ENCODE assay signal across 1 cellular context in the genomic region with DNA sequence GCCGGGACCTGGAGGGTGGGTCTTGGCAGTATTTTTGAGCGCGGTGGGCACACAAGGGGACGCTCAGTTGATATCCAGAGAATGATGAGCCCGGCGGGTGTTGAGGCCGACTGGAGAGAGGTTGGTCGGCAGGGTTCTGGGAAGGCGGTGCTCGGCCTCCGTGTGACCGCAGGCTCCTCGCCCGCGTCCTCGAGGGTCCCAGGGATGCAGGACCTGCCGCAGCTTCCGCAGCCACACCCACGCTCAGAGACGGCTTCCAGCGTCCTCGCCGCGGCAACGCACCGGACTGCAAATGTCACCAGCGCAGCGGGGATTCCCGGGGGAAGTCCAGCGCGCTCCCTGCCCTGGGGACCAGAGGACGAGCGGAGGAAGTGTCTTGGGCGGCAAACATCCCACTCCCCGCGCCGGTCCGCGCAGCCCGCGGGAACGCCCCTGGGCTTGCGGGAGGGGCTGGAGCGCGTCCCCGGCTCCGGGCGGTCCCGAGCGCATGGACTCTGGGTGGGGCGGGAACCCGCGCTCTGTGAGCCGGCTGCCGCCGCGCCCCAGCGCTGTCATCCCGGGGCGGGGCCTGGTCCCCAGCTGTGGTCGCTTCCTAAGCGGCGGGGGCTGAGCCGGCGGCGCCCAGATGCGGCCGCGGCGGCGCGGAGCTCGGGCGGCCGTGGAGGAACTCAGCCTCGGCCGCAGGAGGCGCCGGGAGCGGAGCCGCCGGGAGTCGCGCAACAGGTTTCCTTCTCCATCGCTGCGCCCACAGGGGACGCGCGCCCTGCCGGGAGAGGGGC.
TF ChIP-seq lines count a peak whose summit lies in the region.

Gene STX11 (plus strand): TSS at position 624 of the 779 bp plus-strand sequence. CDS start 36,111 bp downstream, outside the sequence.

TF ChIP-seq in IMR-90, 13 proteins besides CTCF, POLR2A, EP300 and RAD21 (continued from another document):
- TF ChIP-seq, protein P1, sequence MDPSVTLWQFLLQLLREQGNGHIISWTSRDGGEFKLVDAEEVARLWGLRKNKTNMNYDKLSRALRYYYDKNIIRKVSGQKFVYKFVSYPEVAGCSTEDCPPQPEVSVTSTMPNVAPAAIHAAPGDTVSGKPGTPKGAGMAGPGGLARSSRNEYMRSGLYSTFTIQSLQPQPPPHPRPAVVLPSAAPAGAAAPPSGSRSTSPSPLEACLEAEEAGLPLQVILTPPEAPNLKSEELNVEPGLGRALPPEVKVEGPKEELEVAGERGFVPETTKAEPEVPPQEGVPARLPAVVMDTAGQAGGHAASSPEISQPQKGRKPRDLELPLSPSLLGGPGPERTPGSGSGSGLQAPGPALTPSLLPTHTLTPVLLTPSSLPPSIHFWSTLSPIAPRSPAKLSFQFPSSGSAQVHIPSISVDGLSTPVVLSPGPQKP (IDR thresholded peaks at IDR 0.05; ENCODE audit: borderline replicate concordance, low read depth, low read length), result no peak
- TF ChIP-seq CHD1 (IDR thresholded peaks at IDR 0.05; ENCODE audit: low read depth, low read length) (no peak), USF2 (IDR thresholded peaks at IDR 0.05; ENCODE audit: low read depth, low read length) (no peak)
